Comparison of ENCODE assay signal across 8 cellular contexts in genomic region chr16:53704445-53704813, GRCh38. TPM values are rescaled to one million over a fixed set of nuclear protein-coding genes. Genes with fewer than 3 reads are reported as not detected.
DNase-seq lines count a peak whose midpoint lies in the region; ATAC-seq, FAIRE-seq and TF ChIP-seq lines count a peak whose summit lies in the region.

No MANE protein-coding gene starts in this region.

- H3K4me3 ChIP-seq in keratinocyte (ENCODE audit: control insufficient read depth in 2 of 3, extremely low read depth in 1 of 3, insufficient read depth in 2 of 3, low read depth in 1 of 3, low read length in 3 of 3) = peak overlapping the region; percentile 79 to 97 (median 89)
- peak overlapping the region; percentile 75 for H3K4me3 ChIP-seq in suprapubic skin

- TF ChIP-seq CTCF in keratinocyte (optimal IDR thresholded peaks at IDR 0.05 in 1 of 3, IDR thresholded peaks at IDR 0.05 in 1 of 3, conservative IDR thresholded peaks at IDR 0.05 in 1 of 3; ENCODE audit: extremely low read depth in 1 of 3, insufficient read depth in 2 of 3, low read length in 3 of 3) (no peak), suprapubic skin (IDR thresholded peaks at IDR 0.05) (no peak)

- H3K9me3 Mint-ChIP-seq in activated CD4-positive, alpha-beta T cell treated with anti-CD3 and anti-CD28 coated beads for 36 hours (ENCODE audit: low read depth) = peaks cover 1% of the 10 kb centered on the region
- H3K9me3 Mint-ChIP-seq in activated naive CD8-positive, alpha-beta T cell treated with anti-CD3 and anti-CD28 coated beads, Interleukin-2, amount 50 U/mL, for 24 hours = no peaks in the 10 kb centered on the region

- H3K9me3 ChIP-seq in keratinocyte (ENCODE audit: control insufficient read depth, low read depth, low read length) = no peaks in the 10 kb centered on the region
- no peaks in the 10 kb centered on the region for H3K9me3 ChIP-seq in suprapubic skin

- H3K27ac ChIP-seq in keratinocyte (ENCODE audit: control insufficient read depth, insufficient read depth, low read length) = peak overlapping the region; percentile 67
- peak overlapping the region; percentile 61 for H3K27ac ChIP-seq in suprapubic skin

- H3K36me3 ChIP-seq in keratinocyte (ENCODE audit: control insufficient read depth in 2 of 2, extremely low read depth in 1 of 2, insufficient read depth in 2 of 2, low read length in 2 of 2) = no peaks in the 10 kb centered on the region
- no peaks in the 10 kb centered on the region for H3K36me3 ChIP-seq in suprapubic skin

- CTCF ChIA-PET in activated CD4-positive, alpha-beta T cell treated with anti-CD3 and anti-CD28 coated beads for 36 hours (lab: Charles Lee) = interaction anchor here (0.9 to 1.8 kb wide), 8 partner anchors 9 to 218 kb away, joined by 3 to 6 read pairs (median 3); no protein-coding TSS in a partner anchor

- H3K36me3 Mint-ChIP-seq in activated CD4-positive, alpha-beta T cell treated with anti-CD3 and anti-CD28 coated beads for 36 hours (ENCODE audit: low read depth) = peaks cover 9% of the 10 kb centered on the region
- peaks cover 11% of the 10 kb centered on the region for H3K36me3 Mint-ChIP-seq in activated naive CD8-positive, alpha-beta T cell treated with anti-CD3 and anti-CD28 coated beads, Interleukin-2, amount 50 U/mL, for 24 hours (ENCODE audit: low read depth)

- WGBS in suprapubic skin = 25% methylated on average over 6 of the region's 6 CpGs

- no peak for TF ChIP-seq EP300 in suprapubic skin (IDR thresholded peaks at IDR 0.05)

- no peak for FAIRE-seq in keratinocyte (lab: Jason Lieb, UNC)

- dilution Hi-C loops in keratinocyte (cut with MboI; ENCODE audit: extremely low pct_ligation_motif_present, low sequenced_read_pairs) = no loop called here

- no peak for ATAC-seq in activated CD4-positive, alpha-beta T cell treated with anti-CD3 and anti-CD28 coated beads for 36 hours
- ATAC-seq in activated naive CD8-positive, alpha-beta T cell treated with anti-CD3 and anti-CD28 coated beads, Interleukin-2, amount 50 U/mL, for 24 hours = no peak

- H3K4me2 ChIP-seq in keratinocyte (ENCODE audit: control insufficient read depth, extremely low read depth, insufficient read depth, low read depth, low read length) = peak overlapping the region; percentile 99

- H3K4me3 Mint-ChIP-seq in activated CD4-positive, alpha-beta T cell treated with anti-CD3 and anti-CD28 coated beads for 36 hours = peak overlapping the region; percentile 96
- H3K4me3 Mint-ChIP-seq in activated naive CD8-positive, alpha-beta T cell treated with anti-CD3 and anti-CD28 coated beads, Interleukin-2, amount 50 U/mL, for 24 hours = peak overlapping the region; percentile 99

- POLR2A ChIA-PET in activated CD4-positive, alpha-beta T cell treated with anti-CD3 and anti-CD28 coated beads for 36 hours (lab: Charles Lee) = no interaction called here

- no peaks in the 10 kb centered on the region for H3K27me3 ChIP-seq in keratinocyte (ENCODE audit: control insufficient read depth, extremely low read depth, insufficient read depth, low read length)
- no peaks in the 10 kb centered on the region for H3K27me3 ChIP-seq in suprapubic skin

- peak overlapping the region; percentile 97 for H3K27ac Mint-ChIP-seq in activated CD4-positive, alpha-beta T cell treated with anti-CD3 and anti-CD28 coated beads for 36 hours
- H3K27ac Mint-ChIP-seq in activated naive CD8-positive, alpha-beta T cell treated with anti-CD3 and anti-CD28 coated beads, Interleukin-2, amount 50 U/mL, for 24 hours = peak overlapping the region; percentile 96

- intact Hi-C loops in activated CD4-positive, alpha-beta T cell treated with anti-CD3 and anti-CD28 coated beads for 36 hours (cut with DNase I, micrococcal nuclease) = loop anchor here (1.0 to 10.0 kb wide), 9 partner anchors 38 to 1225 kb away; partner anchors contain the start of genes AKTIP (in 1 of the 2), CHD9 (in 1 of the 2), CHD9NB (in 1 of the 2) and RBL2 (in 1 of the 2)
- intact Hi-C loops in posterior vena cava (cut with DNase I) = no loop called here

- no peak for DNase-seq in activated CD4-positive, alpha-beta T cell treated with anti-CD3 and anti-CD28 coated beads for 36 hours
- no peak for DNase-seq in activated CD4-positive, alpha-beta T cell treated with anti-CD3 and anti-CD28 coated beads for 4 hours
- DNase-seq in activated naive CD8-positive, alpha-beta T cell treated with anti-CD3 and anti-CD28 coated beads, Interleukin-2, amount 50 U/mL, for 24 hours = no peak
- DNase-seq in keratinocyte (ENCODE audit: low read depth, low spot score) (no peak), suprapubic skin (ENCODE audit: low spot score in 2 of 2) (no peak), retina (no peak), midbrain (lab: John Stamatoyannopoulos, UW) (no peak), posterior vena cava (ENCODE audit: low spot score) (no peak)

- H3K9me1 ChIP-seq in keratinocyte (ENCODE audit: control insufficient read depth, extremely low read depth, insufficient read depth, low read length) = no peaks in the 10 kb centered on the region

- H3K4me1 ChIP-seq in keratinocyte (ENCODE audit: control insufficient read depth, extremely low read depth, insufficient read depth, low read length) (peaks cover 9% of the 10 kb centered on the region), suprapubic skin (peaks cover 22% of the 10 kb centered on the region)

- H4K20me1 ChIP-seq in keratinocyte (ENCODE audit: control insufficient read depth, extremely low read depth, insufficient read depth, low read length) = no peaks in the 10 kb centered on the region

- TF ChIP-seq POLR2A in suprapubic skin (IDR thresholded peaks at IDR 0.05) = no peak

- H2AFZ ChIP-seq in keratinocyte (ENCODE audit: control insufficient read depth, low read length) = peak overlapping the region; percentile 96

- H3K79me2 ChIP-seq in keratinocyte (ENCODE audit: control insufficient read depth, insufficient read depth, low read length) = peaks cover 53% of the 10 kb centered on the region

- peaks cover 35% of the 10 kb centered on the region for H3K4me1 Mint-ChIP-seq in activated CD4-positive, alpha-beta T cell treated with anti-CD3 and anti-CD28 coated beads for 36 hours
- H3K4me1 Mint-ChIP-seq in activated naive CD8-positive, alpha-beta T cell treated with anti-CD3 and anti-CD28 coated beads, Interleukin-2, amount 50 U/mL, for 24 hours = peaks cover 38% of the 10 kb centered on the region

- no peaks in the 10 kb centered on the region for H3K27me3 Mint-ChIP-seq in activated CD4-positive, alpha-beta T cell treated with anti-CD3 and anti-CD28 coated beads for 36 hours
- no peaks in the 10 kb centered on the region for H3K27me3 Mint-ChIP-seq in activated naive CD8-positive, alpha-beta T cell treated with anti-CD3 and anti-CD28 coated beads, Interleukin-2, amount 50 U/mL, for 24 hours

- peak overlapping the region; percentile 83 for H3K9ac ChIP-seq in keratinocyte (ENCODE audit: control insufficient read depth, extremely low read depth, insufficient read depth, low read length)

RNA-seq across cellular contexts. Expression of gene FTO, which starts 0.5 kb away (rescaled TPM):
- 10 to 100 TPM; 50.9 to 57.6 TPM for total RNA-seq in activated CD4-positive, alpha-beta T cell treated with anti-CD3 and anti-CD28 coated beads for 36 hours
- 46.8 to 87.2 TPM (median 56.4 TPM) in 3 replicates for polyA plus RNA-seq in keratinocyte
- polyA plus RNA-seq in keratinocyte (2011; ENCODE audit: low read depth) = 21.4 TPM
- polyA plus RNA-seq in keratinocyte (2011; cell fraction: cytosol; rRNA removed) = 63.6 and 80.7 TPM in 2 replicates
- 66.5 and 74.0 TPM in 2 replicates for polyA plus RNA-seq in keratinocyte (2011; cell fraction: nucleus; rRNA removed)
- 33.8 and 50.1 TPM in 2 replicates for polyA plus RNA-seq in keratinocyte (2012; ENCODE audit: low replicate concordance)
- 51.0 to 113 TPM (median 87.3 TPM) in 3 replicates for polyA minus RNA-seq in keratinocyte
- polyA minus RNA-seq in keratinocyte (2011; cell fraction: cytosol; rRNA and poly(A)+ RNA removed) = 63.7 TPM
- polyA minus RNA-seq in keratinocyte (2011; cell fraction: nucleus; rRNA and poly(A)+ RNA removed) = 51.8 and 112 TPM in 2 replicates
- total RNA-seq in suprapubic skin (100 to 1,000 TPM in 1 of 4 donors, 10 to 100 TPM in 3; 64.4 to 116 (median 71.3) TPM), posterior vena cava (10 to 100 TPM; 77.7 to 98.0 TPM)

RNA-seq across cellular contexts. Expression of gene RPGRIP1L, which starts 0.8 kb away (rescaled TPM):
- total RNA-seq in activated CD4-positive, alpha-beta T cell treated with anti-CD3 and anti-CD28 coated beads for 36 hours = 10 to 100 TPM in 1 of 2 experiments, 1 to 10 TPM in 1; 7.8 to 10.2 TPM
- polyA plus RNA-seq in keratinocyte = 7.8 to 11.6 TPM (median 7.9 TPM) in 3 replicates
- 6.4 TPM for polyA plus RNA-seq in keratinocyte (2011; ENCODE audit: low read depth)
- polyA plus RNA-seq in keratinocyte (2011; cell fraction: cytosol; rRNA removed) = 4.4 and 7.3 TPM in 2 replicates
- polyA plus RNA-seq in keratinocyte (2011; cell fraction: nucleus; rRNA removed) = 9.8 and 12.4 TPM in 2 replicates
- 3.1 and 7.0 TPM in 2 replicates for polyA plus RNA-seq in keratinocyte (2012; ENCODE audit: low replicate concordance)
- 2.6 to 14.2 TPM (median 10.3 TPM) in 3 replicates for polyA minus RNA-seq in keratinocyte
- 7.7 TPM for polyA minus RNA-seq in keratinocyte (2011; cell fraction: cytosol; rRNA and poly(A)+ RNA removed)
- 8.8 and 18.6 TPM in 2 replicates for polyA minus RNA-seq in keratinocyte (2011; cell fraction: nucleus; rRNA and poly(A)+ RNA removed)
- total RNA-seq in suprapubic skin (1 to 10 TPM; 2.4 to 7.2 (median 3.8) TPM), posterior vena cava (1 to 10 TPM; 6.6 to 6.8 TPM)

Comparison
In these comparisons a context has a peak if more than half of its experiments do, and no peak if none do; other contexts are left out.
1. intact Hi-C loops: an anchor here in activated CD4-positive, alpha-beta T cell treated with anti-CD3 and anti-CD28 coated beads for 36 hours (1.0 to 10.0 kb wide); none called in posterior vena cava.